Comparison of ENCODE assay signal across 1 cellular context in genomic region chr17:4772235-4772613, GRCh38.
TF ChIP-seq lines count a peak whose summit lies in the region.

No MANE protein-coding gene starts in this region.

TF ChIP-seq in A549, 52 proteins besides CTCF, POLR2A, EP300 and RAD21 (continued from another document):
- TF ChIP-seq ZC3H11A (IDR thresholded peaks at IDR 0.05) (no peak), CEBPB (IDR thresholded peaks at IDR 0.05) (no peak), GATA3 (IDR thresholded peaks at IDR 0.05; ENCODE audit: borderline replicate concordance) (no peak)
